Comparison of ENCODE assay signal across 10 cellular contexts in genomic region chr5:126509339-126509738, GRCh38.
A peak's percentile ranks its signal among the peaks of the same experiment; 100 is the strongest.
DNase-seq lines count a peak whose midpoint lies in the region; ATAC-seq and TF ChIP-seq lines count a peak whose summit lies in the region.
"Had no signal": no experiment of that assay in that cellular context is flagged by ENCODE, and none has a peak within 500 bp of the region (broad histone marks: within the 10 kb centered on the region; RNA-seq: fewer than 3 reads in every experiment).

No MANE protein-coding gene starts in this region.

- no peaks in the 10 kb centered on the region for H3K9me2 ChIP-seq in HCT116 (ENCODE audit: insufficient read depth)

- RAD21 ChIA-PET in HCT116 (lab: Charles Lee; ENCODE audit: low non-redundant PET in 1 of 2, low total read pairs in 2 of 2, uncharacterized antibody in 2 of 2, unreplicated experiment in 2 of 2): no interaction called here

- no peak for TF ChIP-seq RAD21 in HCT116 (IDR thresholded peaks at IDR 0.05; ENCODE audit: low read depth)

- H3K36me3 ChIP-seq in HCT116 (ENCODE audit: control insufficient read depth in 1 of 2, insufficient read depth in 2 of 2, low read length in 2 of 2): no peaks in the 10 kb centered on the region
- no peaks in the 10 kb centered on the region for H3K36me3 ChIP-seq in heart right ventricle
- H3K36me3 ChIP-seq in spleen: no peaks in the 10 kb centered on the region
- H3K36me3 ChIP-seq: colonic mucosa had no signal

- peak overlapping the region; percentile 30 for H2AFZ ChIP-seq in HCT116 (ENCODE audit: low read depth, low read length, poor library complexity, severe bottlenecking)

- H3K9me3 ChIP-seq in HCT116 (ENCODE audit: control insufficient read depth in 1 of 2, insufficient read depth in 1 of 2, low read depth in 1 of 2, low read length in 2 of 2) (no peaks in the 10 kb centered on the region), heart right ventricle (no peaks in the 10 kb centered on the region), spleen (no peaks in the 10 kb centered on the region)
- H3K9me3 ChIP-seq: colonic mucosa had no signal

- no peaks in the 10 kb centered on the region for H3K79me2 ChIP-seq in HCT116 (ENCODE audit: insufficient read depth, low read length)

- no peak overlapping the region for H3K9ac ChIP-seq in HCT116 (ENCODE audit: low read length)

- H3K4me2 ChIP-seq in HCT116 (ENCODE audit: low read length): peak overlapping the region; percentile 18; the same call in 1 of the 2 replicates

- H3K27ac ChIP-seq in HCT116 (ENCODE audit: low read depth, low read length): no peak overlapping the region
- peak overlapping the region; percentile 86 for H3K27ac ChIP-seq in angular gyrus (ENCODE audit: low read depth, low read length)
- peak overlapping the region in 9 of 10 donors; percentile 13 to 83 (median 57) for H3K27ac ChIP-seq in heart right ventricle
- H3K27ac ChIP-seq in spleen: peak overlapping the region; percentile 17 to 85 (median 60)

- H3K4me1 ChIP-seq in HCT116 (ENCODE audit: control insufficient read depth in 1 of 2, insufficient read depth in 2 of 2, low read length in 2 of 2) (peaks cover 4 to 7% of the 10 kb centered on the region in 2 experiments; a peak in 3 of 4 replicates), heart right ventricle (peaks cover 0 to 43% (median 15%) of the 10 kb centered on the region in 9 donors), spleen (peaks cover 0 to 30% (median 10%) of the 10 kb centered on the region in 6 donors)
- H3K4me1 ChIP-seq: colonic mucosa had no signal

- WGBS in heart right ventricle, 2 donors: 73 to 83% methylated on average over 5 of the region's 5 CpGs
- WGBS in spleen, 5 donors: 91 to 97% (median 94%) methylated on average over 5 of the region's 5 CpGs

- BruUV-seq in HCT116 (replicated peaks; lab: Mats Ljungman, UMichigan): no TSS peak

- intact Hi-C loops in HCT116 (cut with micrococcal nuclease): no loop called here
- intact Hi-C loops in heart right ventricle (cut with DNase I): no loop called here
- intact Hi-C loops in spleen (cut with DNase I; ENCODE audit: low total_unique reads): no loop called here

- ATAC-seq in HCT116: no peak
- ATAC-seq in heart right ventricle: peak in 3 of 8 donors; percentile 30 to 35 (median 34)
- ATAC-seq in GM18858 (IDR thresholded peaks at IDR 0.05; ENCODE audit: unreplicated experiment): no peak

- TF ChIP-seq CTCF in HCT116 (IDR thresholded peaks at IDR 0.05 in 2 of 3, conservative IDR thresholded peaks at IDR 0.05 in 1 of 3; ENCODE audit: borderline replicate concordance in 1 of 3, insufficient read depth in 1 of 3, low read depth in 2 of 3, low read length in 2 of 3) (no peak), heart right ventricle (IDR thresholded peaks at IDR 0.05) (no peak), spleen (IDR thresholded peaks at IDR 0.05 in 8 of 11, conservative IDR thresholded peaks at IDR 0.05 in 3 of 11) (no peak)

- no peaks in the 10 kb centered on the region for H4K20me1 ChIP-seq in HCT116 (ENCODE audit: insufficient read depth)

- POLR2A ChIA-PET in HCT116 (lab: Charles Lee): no interaction called here

- DNase-seq in HCT116 (ENCODE audit: low read depth, low spot score): no peak
- DNase-seq in heart right ventricle: no peak
- DNase-seq in spleen: no peak
- no peak for DNase-seq in 8988T
- DNase-seq in amygdala (lab: John Stamatoyannopoulos, UW): no peak
- no peak for DNase-seq in SW 1271 (lab: John Stamatoyannopoulos, UW)
- DNase-seq: colonic mucosa, NCI-H510A treated with DMSO at 0.1 percent for 48 hours had no signal

- H3K27me3 ChIP-seq in HCT116 (ENCODE audit: insufficient read depth, low read length) (no peaks in the 10 kb centered on the region), heart right ventricle (no peaks in the 10 kb centered on the region), spleen (replicated peaks in 1 of 7) (no peaks in the 10 kb centered on the region)
- H3K27me3 ChIP-seq: colonic mucosa had no signal

- CTCF ChIA-PET in HCT116 (lab: Charles Lee): interaction anchor here (1.7 kb wide), 1 partner anchor 9 kb away, joined by 6 read pairs; no protein-coding TSS in a partner anchor

- no peak overlapping the region for H3K4me3 ChIP-seq in HCT116 (replicated peaks in 1 of 2; ENCODE audit: low read depth in 1 of 2, low read length in 2 of 2)
- no peak overlapping the region for H3K4me3 ChIP-seq in heart right ventricle
- H3K4me3 ChIP-seq in spleen: no peak overlapping the region
- H3K4me3 ChIP-seq: colonic mucosa had no signal

- no peak for TF ChIP-seq POLR2A in HCT116 (IDR thresholded peaks at IDR 0.05; ENCODE audit: borderline replicate concordance, extremely low read depth, insufficient read depth, insufficient read length)
- TF ChIP-seq POLR2A in spleen (IDR thresholded peaks at IDR 0.05): no peak

TF ChIP-seq in HCT116, 20 proteins besides CTCF, POLR2A, EP300 and RAD21:
- TF ChIP-seq FOSL1 (IDR thresholded peaks at IDR 0.05; ENCODE audit: low read depth): no peak
- TF ChIP-seq YY1 (IDR thresholded peaks at IDR 0.05; ENCODE audit: extremely low read depth, insufficient replicate concordance, low read depth, low read length): no peak
- no peak for TF ChIP-seq CEBPB (IDR thresholded peaks at IDR 0.05; ENCODE audit: low read depth)
- TF ChIP-seq SRF (IDR thresholded peaks at IDR 0.05; ENCODE audit: low read depth): no peak
- no peak for TF ChIP-seq ZFX (IDR thresholded peaks at IDR 0.05)
- no peak for TF ChIP-seq MAX (IDR thresholded peaks at IDR 0.05)
- no peak for TF ChIP-seq ZNF274 (IDR thresholded peaks at IDR 0.05; ENCODE audit: low read depth, low read length)
- TF ChIP-seq EGR1 (IDR thresholded peaks at IDR 0.05; ENCODE audit: low read depth): no peak
- TF ChIP-seq ATF3 (IDR thresholded peaks at IDR 0.05): no peak
- no peak for TF ChIP-seq JUND (IDR thresholded peaks at IDR 0.05)
- no peak for TF ChIP-seq POLR2AphosphoS5 (IDR thresholded peaks at IDR 0.05; ENCODE audit: low read depth, low read length)
- no peak for TF ChIP-seq EZH2phosphoT487 (IDR thresholded peaks at IDR 0.05; ENCODE audit: borderline replicate concordance)
- TF ChIP-seq ELF1 (IDR thresholded peaks at IDR 0.05; ENCODE audit: borderline replicate concordance, low read depth): no peak
- TF ChIP-seq ZBTB33 (IDR thresholded peaks at IDR 0.05; ENCODE audit: extremely low read depth, insufficient replicate concordance, low read length): no peak
- no peak for TF ChIP-seq SIN3A (IDR thresholded peaks at IDR 0.05; ENCODE audit: low read depth)
- no peak for TF ChIP-seq SP1 (IDR thresholded peaks at IDR 0.05; ENCODE audit: low read depth)
- TF ChIP-seq EZH2 (IDR thresholded peaks at IDR 0.05): no peak
- no peak for TF ChIP-seq TCF7L2 (IDR thresholded peaks at IDR 0.05; ENCODE audit: borderline replicate concordance, extremely low read depth, insufficient read depth, insufficient read length)
- TF ChIP-seq REST (IDR thresholded peaks at IDR 0.05; ENCODE audit: low read depth): no peak
- TF ChIP-seq CBX3 (IDR thresholded peaks at IDR 0.05; ENCODE audit: low read depth): no peak
